Comparison of ENCODE assay signal across 2 cellular contexts in the genomic region with DNA sequence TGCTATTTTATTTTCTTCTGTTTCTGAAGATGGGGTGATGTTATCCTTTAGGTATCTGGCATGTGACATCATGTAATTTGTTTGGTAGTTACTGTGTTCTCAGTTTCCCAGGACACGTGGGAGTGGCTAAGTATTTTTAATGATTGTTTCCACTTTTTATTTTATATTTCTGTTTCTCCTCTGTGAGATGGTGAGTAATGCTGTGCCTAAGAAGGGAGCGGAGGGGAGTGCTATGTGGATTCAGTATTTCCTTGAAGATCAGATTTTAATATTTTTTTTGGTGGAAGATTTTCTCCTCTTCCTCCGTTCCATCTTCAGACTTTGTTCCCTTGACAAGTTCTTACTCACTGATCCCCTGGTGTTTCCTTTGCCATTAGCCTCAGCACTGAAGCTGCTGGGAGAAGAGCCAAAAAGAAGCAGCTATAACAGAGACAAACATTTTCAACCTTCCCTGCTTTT.
TF ChIP-seq lines count a peak whose summit lies in the region.

No MANE protein-coding gene starts in this region.

TF ChIP-seq in A549, 52 proteins besides CTCF, POLR2A, EP300 and RAD21:
- TF ChIP-seq EHMT2 (IDR thresholded peaks at IDR 0.05; ENCODE audit: low read depth) (no peak), CHD2 (IDR thresholded peaks at IDR 0.05; ENCODE audit: low read length, partially characterized antibody) (no peak), FOXS1 (CRISPR knock-in tag; IDR thresholded peaks at IDR 0.05) (no peak), RNF2 (IDR thresholded peaks at IDR 0.05; ENCODE audit: borderline replicate concordance, low read depth) (no peak), HOXA7 (CRISPR knock-in tag; IDR thresholded peaks at IDR 0.05) (no peak), HES2 (IDR thresholded peaks at IDR 0.05) (no peak), CEBPB (IDR thresholded peaks at IDR 0.05) (no peak), CBX8 (IDR thresholded peaks at IDR 0.05) (no peak), ESRRA (IDR thresholded peaks at IDR 0.05; ENCODE audit: borderline replicate concordance, low read length) (no peak), FOSL2 (IDR thresholded peaks at IDR 0.05) (no peak), FOSL2 (CRISPR knock-in tag; IDR thresholded peaks at IDR 0.05) (peak; percentile 37; the same call in 1 of the 2 replicates), RFX5 (IDR thresholded peaks at IDR 0.05) (no peak), TP53 (CRISPR knock-in tag; IDR thresholded peaks at IDR 0.05) (no peak), BHLHE40 (IDR thresholded peaks at IDR 0.05; ENCODE audit: low read depth, low read length) (no peak), EHF (CRISPR knock-in tag; IDR thresholded peaks at IDR 0.05) (no peak)
- TF ChIP-seq, protein P1, sequence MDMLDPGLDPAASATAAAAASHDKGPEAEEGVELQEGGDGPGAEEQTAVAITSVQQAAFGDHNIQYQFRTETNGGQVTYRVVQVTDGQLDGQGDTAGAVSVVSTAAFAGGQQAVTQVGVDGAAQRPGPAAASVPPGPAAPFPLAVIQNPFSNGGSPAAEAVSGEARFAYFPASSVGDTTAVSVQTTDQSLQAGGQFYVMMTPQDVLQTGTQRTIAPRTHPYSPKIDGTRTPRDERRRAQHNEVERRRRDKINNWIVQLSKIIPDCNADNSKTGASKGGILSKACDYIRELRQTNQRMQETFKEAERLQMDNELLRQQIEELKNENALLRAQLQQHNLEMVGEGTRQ (IDR thresholded peaks at IDR 0.05): peak; percentile 39
TF ChIP-seq in A549: peak in this region for 2.

TF ChIP-seq in IMR-90, 13 proteins besides CTCF, POLR2A, EP300 and RAD21:
- TF ChIP-seq CEBPB (IDR thresholded peaks at IDR 0.05; ENCODE audit: low read depth, low read length) (no peak), FOS (IDR thresholded peaks at IDR 0.05; ENCODE audit: low read depth, low read length) (no peak), NFE2L2 (IDR thresholded peaks at IDR 0.05; ENCODE audit: low read depth, low read length) (no peak), BHLHE40 (IDR thresholded peaks at IDR 0.05; ENCODE audit: low read depth, low read length) (no peak)
